8 cellular contexts compared by ENCODE assay signal in genomic region chr1:45551684-45552083, GRCh38. TPM values are rescaled to one million over a fixed set of nuclear protein-coding genes. Genes with fewer than 3 reads are reported as not detected.
DNase-seq lines count a peak whose midpoint lies in the region; ATAC-seq and TF ChIP-seq lines count a peak whose summit lies in the region.

No MANE protein-coding gene starts in this region.

- peaks cover 14% of the 10 kb centered on the region for H3K4me1 ChIP-seq in cardiac muscle cell (ENCODE audit: low read depth)
- H3K4me1 ChIP-seq in body of pancreas: peaks cover 40% of the 10 kb centered on the region
- peaks cover 21% of the 10 kb centered on the region for H3K4me1 ChIP-seq in lower lobe of right lung
- H3K4me1 ChIP-seq in upper lobe of right lung: peaks cover 17% of the 10 kb centered on the region

- TF ChIP-seq CTCF in cardiac muscle cell (IDR thresholded peaks at IDR 0.05; ENCODE audit: low read depth, low read length): no peak
- TF ChIP-seq CTCF in body of pancreas (IDR thresholded peaks at IDR 0.05): no peak
- no peak for TF ChIP-seq CTCF in lower lobe of right lung (IDR thresholded peaks at IDR 0.05)
- no peak for TF ChIP-seq CTCF in upper lobe of right lung (IDR thresholded peaks at IDR 0.05)

- H3K4me3 ChIP-seq in cardiac muscle cell (peak overlapping the region; percentile 44), body of pancreas (peak overlapping the region; percentile 51 to 70), lower lobe of right lung (peak overlapping the region; percentile 87), upper lobe of right lung (peak overlapping the region; percentile 77)

- intact Hi-C loops in left cardiac atrium (cut with DNase I) (loop anchor here in 1 of 2 donors (2.0 kb wide), 1 partner anchor 31 kb away; the partner anchor contains the start of gene PRDX1), body of pancreas (cut with DNase I) (no loop called here), lower lobe of right lung (cut with DNase I) (no loop called here), upper lobe of right lung (cut with DNase I) (no loop called here)

- 1 to 5% methylated on average over 3 of the region's 3 CpGs for WGBS in body of pancreas, 2 donors

- DNase-seq in cardiac muscle cell (ENCODE audit: low read depth in 1 of 2, low spot score in 1 of 2) (no peak), left cardiac atrium (no peak), body of pancreas (no peak), lower lobe of right lung (no peak), upper lobe of right lung (no peak), cerebellar cortex (ENCODE audit: low spot score) (no peak)
- no peak for DNase-seq in activated CD4-positive, alpha-beta T cell treated with anti-CD3 and anti-CD28 coated beads for 48 hours
- DNase-seq in activated CD4-positive, CD25-positive, alpha-beta regulatory T cell (lab: John Stamatoyannopoulos, UW): no peak

- TF ChIP-seq POLR2A in body of pancreas (IDR thresholded peaks at IDR 0.05): no peak

- peaks cover 11% of the 10 kb centered on the region for H3K36me3 ChIP-seq in cardiac muscle cell
- H3K36me3 ChIP-seq in body of pancreas (replicated peaks in 1 of 2; ENCODE audit: insufficient read depth in 1 of 2, low read depth in 2 of 2): no peaks in the 10 kb centered on the region
- H3K36me3 ChIP-seq in lower lobe of right lung: peaks cover 38% of the 10 kb centered on the region
- peaks cover 20% of the 10 kb centered on the region for H3K36me3 ChIP-seq in upper lobe of right lung

- H3K9me3 ChIP-seq in cardiac muscle cell (ENCODE audit: low read depth) (no peaks in the 10 kb centered on the region), body of pancreas (no peaks in the 10 kb centered on the region), lower lobe of right lung (no peaks in the 10 kb centered on the region), upper lobe of right lung (no peaks in the 10 kb centered on the region)

- H3K27ac ChIP-seq in cardiac muscle cell: peak overlapping the region; percentile 96
- peak overlapping the region in 3 of 4 donors; percentile 89 to 97 (median 94) for H3K27ac ChIP-seq in body of pancreas
- H3K27ac ChIP-seq in lower lobe of right lung: peak overlapping the region; percentile 85
- no peak overlapping the region for H3K27ac ChIP-seq in upper lobe of right lung

- ATAC-seq in left cardiac atrium (no peak), body of pancreas (no peak), lower lobe of right lung (no peak), upper lobe of right lung (no peak)

- no peaks in the 10 kb centered on the region for H3K27me3 ChIP-seq in cardiac muscle cell
- H3K27me3 ChIP-seq in body of pancreas: no peaks in the 10 kb centered on the region
- no peaks in the 10 kb centered on the region for H3K27me3 ChIP-seq in lower lobe of right lung (ENCODE audit: low read depth)
- no peaks in the 10 kb centered on the region for H3K27me3 ChIP-seq in upper lobe of right lung

RNA-seq across cellular contexts. Expression of gene AKR1A1, which starts 1.1 kb away (rescaled TPM):
- 145 and 187 TPM in 2 replicates for total RNA-seq in cardiac muscle cell
- polyA plus RNA-seq in cardiac muscle cell: 291 and 311 TPM in 2 replicates
- total RNA-seq in left cardiac atrium: 100 to 1,000 TPM in 1 of 2 donors, 10 to 100 TPM in 1; 96.8 to 103 TPM
- total RNA-seq in body of pancreas: 10 to 100 TPM; 77.8 to 90.5 TPM
- 203 TPM for total RNA-seq in lower lobe of right lung
- total RNA-seq in upper lobe of right lung: 167 TPM

RNA-seq across cellular contexts. Expression of gene PRDX1, which starts 30.0 kb away (rescaled TPM):
- total RNA-seq in cardiac muscle cell (526 and 782 TPM in 2 replicates), left cardiac atrium (100 to 1,000 TPM; 599 to 604 TPM), body of pancreas (100 to 1,000 TPM in 1 of 2 donors, 10 to 100 TPM in 1; 64.6 to 103 TPM), lower lobe of right lung (417 TPM), upper lobe of right lung (401 TPM)
- polyA plus RNA-seq in cardiac muscle cell: 1,545 and 1,744 TPM in 2 replicates

RNA-seq across cellular contexts. Expression of gene NASP, which starts 32.2 kb away (rescaled TPM):
- total RNA-seq in cardiac muscle cell (54.9 and 89.3 TPM in 2 replicates), left cardiac atrium (10 to 100 TPM; 38.2 to 56.4 TPM), body of pancreas (10 to 100 TPM; 31.0 to 39.2 TPM), lower lobe of right lung (50.0 TPM), upper lobe of right lung (49.8 TPM)
- polyA plus RNA-seq in cardiac muscle cell: 172 and 174 TPM in 2 replicates

RNA-seq across cellular contexts. Expression of gene MMACHC, which starts 51.6 kb away (rescaled TPM):
- 8.2 and 10.0 TPM in 2 replicates for total RNA-seq in cardiac muscle cell
- polyA plus RNA-seq in cardiac muscle cell: 1.8 and 6.0 TPM in 2 replicates
- 10 to 100 TPM; 19.5 to 23.4 TPM for total RNA-seq in left cardiac atrium
- total RNA-seq in body of pancreas: 10 to 100 TPM in 1 of 2 donors, 1 to 10 TPM in 1; 2.3 to 18.1 TPM
- 5.9 TPM for total RNA-seq in lower lobe of right lung
- 6.9 TPM for total RNA-seq in upper lobe of right lung

RNA-seq across cellular contexts. Expression of gene CCDC163, which starts 51.8 kb away (rescaled TPM):
- 2.1 and 2.4 TPM in 2 replicates for total RNA-seq in cardiac muscle cell
- 2.1 and 4.9 TPM in 2 replicates for polyA plus RNA-seq in cardiac muscle cell
- 1 to 10 TPM; 2.2 to 2.7 TPM for total RNA-seq in left cardiac atrium
- under 1 TPM; 0.66 to 0.78 TPM for total RNA-seq in body of pancreas
- 0.77 TPM for total RNA-seq in lower lobe of right lung
- 0.87 TPM for total RNA-seq in upper lobe of right lung
